In the genomic region with DNA sequence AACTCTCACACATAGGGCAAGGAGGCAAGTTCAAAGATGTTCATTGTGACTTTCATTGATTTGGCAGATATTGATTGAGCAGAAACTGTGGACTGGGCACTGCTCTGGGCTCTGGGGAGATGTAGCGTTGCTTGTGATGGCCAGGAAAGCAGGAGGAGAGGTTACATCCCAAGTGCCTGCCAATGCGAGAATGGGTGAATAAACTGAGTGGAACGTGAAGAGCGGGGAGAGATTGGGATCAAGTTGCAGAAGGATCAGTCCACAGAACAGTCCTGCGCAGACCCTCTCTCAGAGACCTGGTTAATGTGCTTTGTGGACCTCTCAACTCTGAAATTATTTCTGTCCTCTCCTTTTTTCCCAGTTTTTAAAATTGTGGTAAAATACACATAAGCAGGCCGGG, we compare ENCODE assay signal across 24 cellular contexts.
"Had no signal": no experiment of that assay in that cellular context is flagged by ENCODE, and none has a peak within 500 bp of the region (broad histone marks: within the 10 kb centered on the region; RNA-seq: fewer than 3 reads in every experiment).

No MANE protein-coding gene starts in this region.

- FAIRE-seq: colon, endothelial cell of umbilical vein, frontal cortex, kidney had no signal

- H3K27me3 ChIP-seq: foreskin keratinocyte, hepatocyte had no signal

- H2AFZ ChIP-seq: hepatocyte had no signal

- H3K9me3 ChIP-seq: esophagus muscularis mucosa, gastroesophageal sphincter had no signal

- ATAC-seq: foreskin keratinocyte, gastroesophageal sphincter, left colon, left lung, left ventricle myocardium superior, lower lobe of right lung, mucosa of descending colon had no signal

- H3K79me2 ChIP-seq: hepatocyte had no signal

- DNase-seq: dermis blood vessel endothelial cell; dorsolateral prefrontal cortex; effector CD4-positive, alpha-beta T cell; effector memory CD4-positive, alpha-beta T cell; foreskin keratinocyte; head of caudate nucleus; hypothalamus; immature natural killer cell; islet precursor cell; kidney; kidney glomerular epithelial cell; left colon; left lung; left ventricle myocardium superior; lower lobe of right lung; mesenchymal stem cell; mucosa of descending colon had no signal

- H3K36me3 ChIP-seq: esophagus muscularis mucosa, gastroesophageal sphincter, left lung, lower lobe of right lung had no signal

- H3K4me3 ChIP-seq: coronary artery, dorsolateral prefrontal cortex, esophagus muscularis mucosa, gastroesophageal sphincter, hepatocyte, left lung, lower lobe of right lung, mucosa of descending colon had no signal

- H3K4me1 ChIP-seq: foreskin keratinocyte, left lung, lower lobe of right lung had no signal

- H3K27ac ChIP-seq: coronary artery, dorsolateral prefrontal cortex, esophagus muscularis mucosa, foreskin keratinocyte, gastroesophageal sphincter, hepatocyte, left lung, lower lobe of right lung had no signal

- H3K4me2 ChIP-seq: hepatocyte had no signal
